Comparison of ENCODE assay signal across 8 cellular contexts in the genomic region with DNA sequence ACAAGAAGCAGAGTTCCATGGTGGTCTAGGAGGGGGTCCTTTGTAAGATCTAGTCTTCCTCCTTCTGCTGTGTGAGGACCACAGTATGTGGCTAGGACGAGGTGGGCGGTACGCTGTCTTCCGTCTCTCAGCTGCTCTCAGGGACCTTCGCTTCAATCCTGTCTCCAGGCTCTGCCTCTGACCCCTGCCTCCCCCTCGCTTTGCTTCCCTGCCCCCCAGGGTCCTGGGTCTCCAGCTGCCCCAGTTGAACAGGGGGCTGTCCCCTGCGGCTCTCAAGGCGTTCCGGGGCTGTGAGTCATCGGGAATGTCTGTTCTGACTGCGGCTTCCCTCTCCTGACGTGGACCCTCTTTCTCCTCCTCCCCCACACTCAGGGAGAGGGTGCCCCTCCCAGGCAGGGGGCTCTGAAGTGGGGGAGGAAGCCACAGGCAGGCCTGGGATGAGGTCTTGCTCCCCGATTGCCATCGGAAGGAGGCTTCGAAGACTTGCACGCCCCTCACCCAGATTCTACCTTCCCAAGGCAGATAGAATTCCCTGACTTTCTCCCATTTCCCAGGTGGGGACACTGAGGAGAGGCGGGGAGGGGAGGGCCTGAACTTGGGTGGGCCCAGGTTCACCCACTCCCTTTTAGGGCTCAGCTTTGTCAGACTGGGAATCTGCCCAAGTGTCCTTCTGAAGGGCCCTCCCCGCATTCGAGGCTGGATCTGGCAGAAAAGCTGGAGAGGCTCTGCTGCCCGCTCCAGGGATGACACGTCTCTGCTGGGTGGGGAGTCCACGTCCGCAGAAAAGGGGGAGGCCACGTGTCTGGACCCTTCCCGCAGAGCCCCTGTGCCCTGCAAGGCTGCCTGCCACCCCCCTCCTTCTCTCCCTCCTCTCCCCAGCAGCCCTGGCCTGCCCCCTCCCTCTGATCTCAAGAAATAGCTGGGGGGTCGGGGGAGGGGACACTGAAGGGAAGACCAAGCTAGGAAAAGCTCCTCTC. TPM values are rescaled to one million over a fixed set of nuclear protein-coding genes. Genes with fewer than 3 reads are reported as not detected.
DNase-seq lines count a peak whose midpoint lies in the region; ATAC-seq and TF ChIP-seq lines count a peak whose summit lies in the region.

No MANE protein-coding gene starts in this region.

- TF ChIP-seq EP300 in sigmoid colon (IDR thresholded peaks at IDR 0.05) = peak in 2 of 4 donors; percentile 27 to 65

- H3K9me3 ChIP-seq in right atrium auricular region = no peaks in the 10 kb centered on the region
- H3K9me3 ChIP-seq in sigmoid colon = no peaks in the 10 kb centered on the region

- H3K27me3 ChIP-seq in right atrium auricular region (no peaks in the 10 kb centered on the region), sigmoid colon (no peaks in the 10 kb centered on the region)

- peak; percentile 90 for DNase-seq in GM03348 (ENCODE audit: low spot score)
- peak; percentile 50 for DNase-seq in activated CD8-positive, alpha-beta memory T cell treated with anti-CD3 and anti-CD28 coated beads, Interleukin-2, amount 50 U/mL, for 48 hours
- peak; percentile 81 for DNase-seq in right atrium auricular region (ENCODE audit: low spot score)
- peak; percentile 94 for DNase-seq in sigmoid colon
- DNase-seq in NOMO-1 treated with DMSO at 0.1 percent for 48 hours (lab: John Stamatoyannopoulos, UW; ENCODE audit: unreplicated experiment) = no peak

- TF ChIP-seq CTCF in right atrium auricular region (IDR thresholded peaks at IDR 0.05) (no peak), sigmoid colon (IDR thresholded peaks at IDR 0.05) (no peak)

- intact Hi-C loops in sigmoid colon (cut with DNase I) = no loop called here

- H3K4me3 ChIP-seq in right atrium auricular region (no peak overlapping the region), sigmoid colon (peak overlapping the region in 2 of 4 donors; percentile 13 to 27)

- H3K27ac ChIP-seq in right atrium auricular region = peak overlapping the region; percentile 80 to 84
- peak overlapping the region; percentile 89 to 99 (median 96) for H3K27ac ChIP-seq in sigmoid colon

- H3K4me1 ChIP-seq in right atrium auricular region (peaks cover 2 to 58% of the 10 kb centered on the region in 2 donors), sigmoid colon (peaks cover 0 to 82% (median 74%) of the 10 kb centered on the region in 4 donors)

- ATAC-seq in HG03025 (IDR thresholded peaks at IDR 0.05; ENCODE audit: low FRiP score, unreplicated experiment) = no peak
- ATAC-seq in GM21526 (IDR thresholded peaks at IDR 0.05; ENCODE audit: low FRiP score, unreplicated experiment) = no peak
- ATAC-seq in HG02571 (IDR thresholded peaks at IDR 0.05; ENCODE audit: unreplicated experiment) = no peak

- H3K36me3 ChIP-seq in right atrium auricular region (no peaks in the 10 kb centered on the region), sigmoid colon (no peaks in the 10 kb centered on the region)

- no peak for TF ChIP-seq POLR2A in sigmoid colon (IDR thresholded peaks at IDR 0.05)

- 48 to 49% methylated on average over 26 of the region's 26 CpGs for WGBS in sigmoid colon, 2 donors

RNA-seq across cellular contexts. Expression of gene COL1A1, which starts 9.1 kb away (rescaled TPM):
- 100 to 1,000 TPM in 1 of 2 donors, 10 to 100 TPM in 1; 19.8 to 180 TPM for total RNA-seq in right atrium auricular region
- 100 to 1,000 TPM in 1 of 4 donors, 10 to 100 TPM in 3; 43.6 to 459 (median 71.4) TPM for total RNA-seq in sigmoid colon
- 10 to 100 TPM in 2 of 3 donors, 1 to 10 TPM in 1; 7.8 to 96.7 (median 10.2) TPM for polyA plus RNA-seq in sigmoid colon

RNA-seq across cellular contexts. Expression of gene SGCA, which starts 44.7 kb away (rescaled TPM):
- total RNA-seq in right atrium auricular region (100 to 1,000 TPM; 120 to 207 TPM), sigmoid colon (10 to 100 TPM; 27.3 to 80.1 (median 56.1) TPM)
- 1 to 10 TPM; 2.5 to 7.2 (median 4.6) TPM for polyA plus RNA-seq in sigmoid colon
